ENCODE assay signal across 1 cellular context in genomic region chr11:16744128-16744725, GRCh38.
TF ChIP-seq lines count a peak whose summit lies in the region.

No MANE protein-coding gene starts in this region.

TF ChIP-seq in GM23338, 12 proteins besides CTCF, POLR2A, EP300 and RAD21 (continued from another document):
- TF ChIP-seq REST (IDR thresholded peaks at IDR 0.05; ENCODE audit: unreplicated experiment) (no peak), POLR2AphosphoS5 (IDR thresholded peaks at IDR 0.05; ENCODE audit: low read depth) (no peak), ZNF462 (CRISPR knock-in tag; IDR thresholded peaks at IDR 0.05) (no peak), ZNF114 (CRISPR knock-in tag; IDR thresholded peaks at IDR 0.05) (no peak), ZNF331 (CRISPR knock-in tag; IDR thresholded peaks at IDR 0.05; ENCODE audit: low read depth) (no peak), EZH2 (IDR thresholded peaks at IDR 0.05; ENCODE audit: low read depth, unreplicated experiment) (no peak), CREB1 (CRISPR knock-in tag; IDR thresholded peaks at IDR 0.05; ENCODE audit: low read depth) (no peak)
